Comparison of ENCODE assay signal across 21 cellular contexts in the genomic region with DNA sequence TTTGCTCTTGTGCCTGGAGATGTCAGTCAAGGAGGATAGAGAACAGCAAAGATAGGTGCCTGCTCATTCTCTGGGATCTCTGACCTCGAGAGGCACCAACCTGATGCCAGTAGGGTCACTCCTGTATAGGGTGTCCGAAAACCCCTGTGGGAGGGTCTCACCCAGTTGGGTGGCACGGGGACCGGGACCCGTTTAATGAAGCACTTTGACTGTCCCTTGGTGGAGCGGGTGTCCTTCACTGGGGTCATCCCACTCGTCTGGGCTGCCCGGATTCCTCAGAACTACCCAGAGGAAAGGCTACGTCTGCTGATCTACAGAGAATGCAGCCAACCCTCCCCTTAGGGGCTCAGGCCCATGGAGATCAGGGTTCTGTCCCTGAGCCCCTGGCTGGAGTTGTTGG.
"Had no signal": no experiment of that assay in that cellular context is flagged by ENCODE, and none has a peak within 500 bp of the region (broad histone marks: within the 10 kb centered on the region; RNA-seq: fewer than 3 reads in every experiment).

No MANE protein-coding gene starts in this region.

- H3K4me3 ChIP-seq: colonic mucosa, heart left ventricle, lower lobe of right lung, suprapubic skin, thyroid gland, upper lobe of left lung, vagina had no signal

- H3K4me1 Mint-ChIP-seq: memory B cell; naive thymus-derived CD4-positive, alpha-beta T cell had no signal

- H3K36me3 Mint-ChIP-seq: naive thymus-derived CD4-positive, alpha-beta T cell had no signal

- H3K27me3 Mint-ChIP-seq: memory B cell had no signal

- H3K9me3 ChIP-seq: colonic mucosa, lower lobe of right lung, suprapubic skin, thyroid gland, upper lobe of left lung, vagina had no signal

- H3K36me3 ChIP-seq: colonic mucosa, heart left ventricle, lower lobe of right lung, suprapubic skin, thyroid gland, upper lobe of left lung, vagina had no signal

- H3K27ac Mint-ChIP-seq: memory B cell; naive thymus-derived CD4-positive, alpha-beta T cell; nephron progenitor cell had no signal

- H3K4me3 Mint-ChIP-seq: memory B cell; naive thymus-derived CD4-positive, alpha-beta T cell; nephron progenitor cell had no signal

- FAIRE-seq: endothelial cell of umbilical vein, islet of Langerhans, small intestine had no signal

- ATAC-seq: left lobe of liver; lower lobe of right lung; naive thymus-derived CD4-positive, alpha-beta T cell; stimulated activated naive CD8-positive, alpha-beta T cell treated with anti-CD3 and anti-CD28 coated beads, Interleukin-15, Interleukin-2, amounts not matched to agents 100 U/mL and 50 U/mL, for 24 hours had no signal

- H3K27ac ChIP-seq: colonic mucosa, heart left ventricle, lower lobe of right lung, suprapubic skin, thyroid gland, upper lobe of left lung, vagina had no signal

- DNase-seq: cerebellar nuclear complex; colonic mucosa; dermis blood vessel endothelial cell; erythroblast; foreskin melanocyte; hippocampal formation; lower lobe of right lung; naive thymus-derived CD4-positive, alpha-beta T cell; small intestine; stimulated activated CD4-positive, alpha-beta T cell treated with anti-CD3 and anti-CD28 coated beads, Interleukin-12 subunit alpha, Interleukin-12 subunit beta, amount 100 ng/mL, for 4 hours; stimulated activated naive CD8-positive, alpha-beta T cell treated with anti-CD3 and anti-CD28 coated beads, Interleukin-15, Interleukin-2, amounts not matched to agents 100 U/mL and 50 U/mL, for 24 hours; thyroid gland had no signal

- H3K27me3 ChIP-seq: colonic mucosa, heart left ventricle, suprapubic skin, thyroid gland, upper lobe of left lung, vagina had no signal

- H3K4me1 ChIP-seq: colonic mucosa, lower lobe of right lung, suprapubic skin, thyroid gland, upper lobe of left lung, vagina had no signal
